In the genomic region with DNA sequence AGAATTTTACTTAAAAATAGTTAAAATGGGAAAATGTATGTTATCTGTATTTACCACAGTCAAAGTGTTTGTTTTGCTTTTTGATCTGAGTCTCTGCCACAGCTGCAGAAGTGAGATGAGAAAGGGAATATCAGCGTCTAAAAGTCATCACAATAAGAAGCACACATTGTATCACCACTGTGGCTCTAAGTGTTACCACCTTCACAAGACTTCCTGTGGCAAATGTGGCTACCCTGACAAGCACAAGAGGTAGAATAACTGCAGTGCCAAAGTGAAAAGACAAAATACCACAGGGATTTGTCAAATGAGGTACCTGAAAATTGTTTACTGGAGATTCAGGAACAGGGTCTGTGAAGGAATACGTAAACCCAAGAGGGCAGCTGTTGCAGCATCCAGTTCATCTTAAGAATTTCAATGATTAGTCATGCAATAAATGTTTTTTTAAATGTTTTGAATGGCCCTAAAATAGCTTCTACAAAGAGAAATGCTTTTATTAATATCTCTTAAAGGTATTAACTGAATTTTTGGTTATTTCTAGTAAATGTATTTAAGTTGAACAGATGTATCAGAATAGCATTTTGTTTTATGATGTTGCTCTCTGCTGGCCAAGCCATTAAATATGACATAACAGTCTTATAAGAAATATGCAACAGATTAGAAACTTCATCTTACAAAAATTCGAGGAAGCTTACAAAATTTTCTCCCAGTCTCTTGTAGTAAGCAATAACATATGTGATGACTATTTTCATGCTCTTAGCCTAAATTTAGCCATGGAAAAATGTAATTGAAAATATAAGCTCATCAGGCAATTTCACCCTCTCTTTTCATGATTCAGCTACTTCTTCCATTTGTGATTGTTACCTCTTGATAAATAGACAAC, we compare ENCODE assay signal across 30 cellular contexts.
DNase-seq lines count a peak whose midpoint lies in the region; ATAC-seq and TF ChIP-seq lines count a peak whose summit lies in the region.
"Had no signal": no experiment of that assay in that cellular context is flagged by ENCODE, and none has a peak within 500 bp of the region (broad histone marks: within the 10 kb centered on the region; RNA-seq: fewer than 3 reads in every experiment).

No MANE protein-coding gene starts in this region.

- no peak overlapping the region for H3K4me3 Mint-ChIP-seq in endodermal cell
- H3K4me3 Mint-ChIP-seq: activated B cell treated with CpG ODN at 0.5 μM for 24 hours; activated CD8-positive, alpha-beta memory T cell treated with anti-CD3 and anti-CD28 coated beads, Interleukin-2, amount 10 ng/mL, durations not matched to agents 7 days and 5 days; activated T-cell treated with anti-CD3 and anti-CD28 coated beads, Interleukin-2, amount 50 U/mL, for 72 hours; CD4-positive, alpha-beta T cell; naive thymus-derived CD4-positive, alpha-beta T cell had no signal

- no peaks in the 10 kb centered on the region for H3K36me3 Mint-ChIP-seq in endodermal cell (ENCODE audit: low read depth)
- H3K36me3 Mint-ChIP-seq: activated CD8-positive, alpha-beta memory T cell treated with anti-CD3 and anti-CD28 coated beads, Interleukin-2, amount 10 ng/mL, durations not matched to agents 7 days and 5 days; naive thymus-derived CD4-positive, alpha-beta T cell had no signal

- no peaks in the 10 kb centered on the region for H3K4me1 Mint-ChIP-seq in endodermal cell
- H3K4me1 Mint-ChIP-seq: activated B cell treated with CpG ODN at 0.5 μM for 24 hours; activated CD8-positive, alpha-beta memory T cell treated with anti-CD3 and anti-CD28 coated beads, Interleukin-2, amount 10 ng/mL, durations not matched to agents 7 days and 5 days; naive thymus-derived CD4-positive, alpha-beta T cell had no signal

- H3K36me3 ChIP-seq in hepatocyte (replicated peaks; ENCODE audit: insufficient read depth, low read depth) = no peaks in the 10 kb centered on the region
- H3K36me3 ChIP-seq in suprapubic skin = no peaks in the 10 kb centered on the region
- H3K36me3 ChIP-seq in endodermal cell (ENCODE audit: control insufficient read depth, insufficient read depth, low read length) = no peaks in the 10 kb centered on the region
- H3K36me3 ChIP-seq in lower lobe of right lung = no peaks in the 10 kb centered on the region
- H3K36me3 ChIP-seq: adrenal gland, brain microvascular endothelial cell, gastroesophageal sphincter, left lung, SJSA1, stomach, transverse colon had no signal

- H3K4me3 ChIP-seq in hepatocyte (no peak overlapping the region), suprapubic skin (no peak overlapping the region), endodermal cell (ENCODE audit: low read length) (no peak overlapping the region), lower lobe of right lung (no peak overlapping the region)
- H3K4me3 ChIP-seq: adrenal gland, gastroesophageal sphincter, K562, left lung, SJSA1, stomach, transverse colon had no signal

- TF ChIP-seq CTCF in hepatocyte (IDR thresholded peaks at IDR 0.05; ENCODE audit: poor library complexity) (no peak), suprapubic skin (IDR thresholded peaks at IDR 0.05) (no peak), endodermal cell (conservative IDR thresholded peaks at IDR 0.05) (no peak), lower lobe of right lung (IDR thresholded peaks at IDR 0.05) (no peak)

- no peak for TF ChIP-seq POLR2A in suprapubic skin (IDR thresholded peaks at IDR 0.05)

- H4K20me1 ChIP-seq in hepatocyte (ENCODE audit: insufficient read depth, poor library complexity, severe bottlenecking) = no peaks in the 10 kb centered on the region

- TF ChIP-seq EP300 in suprapubic skin (IDR thresholded peaks at IDR 0.05) = no peak

- H3K27me3 Mint-ChIP-seq in endodermal cell (ENCODE audit: insufficient read depth) = no peaks in the 10 kb centered on the region
- H3K27me3 Mint-ChIP-seq: activated B cell treated with CpG ODN at 0.5 μM for 24 hours; activated CD8-positive, alpha-beta memory T cell treated with anti-CD3 and anti-CD28 coated beads, Interleukin-2, amount 10 ng/mL, durations not matched to agents 7 days and 5 days; CD4-positive, alpha-beta T cell; naive thymus-derived CD4-positive, alpha-beta T cell had no signal

- no peaks in the 10 kb centered on the region for H3K9me2 ChIP-seq in hepatocyte (replicated peaks; ENCODE audit: insufficient read depth)

- H3K27me3 ChIP-seq in hepatocyte = no peaks in the 10 kb centered on the region
- no peaks in the 10 kb centered on the region for H3K27me3 ChIP-seq in suprapubic skin
- H3K27me3 ChIP-seq in endodermal cell (ENCODE audit: control insufficient read depth, insufficient read depth, low read length, poor library complexity, severe bottlenecking) = no peaks in the 10 kb centered on the region
- no peaks in the 10 kb centered on the region for H3K27me3 ChIP-seq in lower lobe of right lung (ENCODE audit: low read depth)
- H3K27me3 ChIP-seq: adrenal gland, brain microvascular endothelial cell, gastroesophageal sphincter, left lung, SJSA1, stomach, transverse colon had no signal

- H3K9me3 ChIP-seq in hepatocyte (ENCODE audit: low read depth) = no peaks in the 10 kb centered on the region
- H3K9me3 ChIP-seq in suprapubic skin = no peaks in the 10 kb centered on the region
- no peaks in the 10 kb centered on the region for H3K9me3 ChIP-seq in endodermal cell (ENCODE audit: control insufficient read depth, low read length)
- H3K9me3 ChIP-seq in lower lobe of right lung = no peaks in the 10 kb centered on the region
- H3K9me3 ChIP-seq: adrenal gland, SJSA1, transverse colon had no signal

- H3K9me3 Mint-ChIP-seq in endodermal cell = peaks cover 8% of the 10 kb centered on the region

- H3K9ac ChIP-seq in endodermal cell (ENCODE audit: extremely low read depth, low read length, poor library complexity, severe bottlenecking) = no peak overlapping the region

- peak overlapping the region; percentile 20 for H3K4me2 ChIP-seq in hepatocyte

- DNase-seq in GM04503 (ENCODE audit: low read depth) = peak; percentile 76
- DNase-seq in amniotic epithelial cell (ENCODE audit: low read depth) = peak; percentile 5
- DNase-seq in hepatocyte (ENCODE audit: low spot score) = no peak
- no peak for DNase-seq in suprapubic skin (ENCODE audit: low spot score in 2 of 2)
- no peak for DNase-seq in UCSD-AML1 (lab: John Stamatoyannopoulos, UW; ENCODE audit: unreplicated experiment)
- no peak for DNase-seq in endodermal cell
- no peak for DNase-seq in lower lobe of right lung
- DNase-seq: activated B cell treated with CpG ODN at 0.5 μM for 24 hours; activated CD8-positive, alpha-beta memory T cell treated with anti-CD3 and anti-CD28 coated beads, Interleukin-2, amount 10 ng/mL, durations not matched to agents 7 days and 5 days; activated naive CD4-positive, alpha-beta T cell; activated T-cell treated with anti-CD3 and anti-CD28 coated beads, Interleukin-2, amount 50 U/mL, for 72 hours; adrenal gland; brain microvascular endothelial cell; CD4-positive, alpha-beta T cell; effector CD8-positive, alpha-beta T cell; left lung; MM.1S; naive thymus-derived CD4-positive, alpha-beta T cell; NCI-H1417; NCI-H2081 treated with DMSO at 0.1 percent for 48 hours; NCI-H446; RPMI8226; small intestine; stimulated activated CD4-positive, alpha-beta T cell treated with anti-CD3 and anti-CD28 coated beads, Interleukin-1b, Interleukin-23, amount 100 ng/mL, for 48 hours; stimulated activated CD8-positive, alpha-beta memory T cell treated with anti-CD3 and anti-CD28 coated beads, Interleukin-4, amount 100 ng/mL, for 48 hours; stomach; transverse colon had no signal

- H3K79me2 ChIP-seq in hepatocyte = no peaks in the 10 kb centered on the region

- H2AFZ ChIP-seq in hepatocyte = no peak overlapping the region

- ATAC-seq in lower lobe of right lung = no peak
- ATAC-seq: activated CD8-positive, alpha-beta memory T cell treated with anti-CD3 and anti-CD28 coated beads, Interleukin-2, amount 10 ng/mL, durations not matched to agents 7 days and 5 days; activated T-cell treated with anti-CD3 and anti-CD28 coated beads, Interleukin-2, amount 50 U/mL, for 72 hours; gastroesophageal sphincter; K562; left lung; naive thymus-derived CD4-positive, alpha-beta T cell had no signal

- H3K27ac ChIP-seq in hepatocyte (no peak overlapping the region), suprapubic skin (no peak overlapping the region), endodermal cell (ENCODE audit: low read depth, low read length) (no peak overlapping the region), lower lobe of right lung (no peak overlapping the region)
- H3K27ac ChIP-seq: adrenal gland, brain microvascular endothelial cell, gastroesophageal sphincter, left lung, SJSA1, stomach, transverse colon had no signal

- peaks cover 7% of the 10 kb centered on the region for H3K4me1 ChIP-seq in hepatocyte (ENCODE audit: insufficient read depth)
- H3K4me1 ChIP-seq in suprapubic skin = no peaks in the 10 kb centered on the region
- no peaks in the 10 kb centered on the region for H3K4me1 ChIP-seq in endodermal cell (ENCODE audit: control insufficient read depth, insufficient read depth, low read length)
- no peaks in the 10 kb centered on the region for H3K4me1 ChIP-seq in lower lobe of right lung
- H3K4me1 ChIP-seq: adrenal gland, gastroesophageal sphincter, left lung, SJSA1, stomach, transverse colon had no signal

- no peak overlapping the region for H3K27ac Mint-ChIP-seq in endodermal cell
- H3K27ac Mint-ChIP-seq: activated B cell treated with CpG ODN at 0.5 μM for 24 hours; activated CD8-positive, alpha-beta memory T cell treated with anti-CD3 and anti-CD28 coated beads, Interleukin-2, amount 10 ng/mL, durations not matched to agents 7 days and 5 days; activated T-cell treated with anti-CD3 and anti-CD28 coated beads, Interleukin-2, amount 50 U/mL, for 72 hours; CD4-positive, alpha-beta T cell; naive thymus-derived CD4-positive, alpha-beta T cell had no signal

- WGBS in hepatocyte (ENCODE audit: low lambda C conversion rate, missing lambda C conversion rate) = 68% methylated on average over 3 of the region's 3 CpGs
- 43% methylated on average over 3 of the region's 3 CpGs for WGBS in suprapubic skin
- WGBS in endodermal cell (ENCODE audit: insufficient coverage in 1 of 2, insufficient read length in 1 of 2), 2 experiments = 89 to 100% methylated on average over 1 to 3 of the region's 3 CpGs

- intact Hi-C loops in lower lobe of right lung (cut with DNase I) = no loop called here

Comparison
In these comparisons a context has a peak if more than half of its experiments do, and no peak if none do; other contexts are left out.
1. DNase-seq: peak in GM04503 (single experiment) and amniotic epithelial cell (single experiment); none in hepatocyte (single experiment), suprapubic skin (0 of 2), UCSD-AML1 (single experiment), endodermal cell (single experiment) and lower lobe of right lung (single experiment).